In genomic region chr4:2335729-2336101, GRCh38 we compare ENCODE assay signal across 12 cellular contexts.
"Had no signal": no experiment of that assay in that cellular context is flagged by ENCODE, and none has a peak within 500 bp of the region (broad histone marks: within the 10 kb centered on the region; RNA-seq: fewer than 3 reads in every experiment).

No MANE protein-coding gene starts in this region.

- H3K4me1 Mint-ChIP-seq: endodermal cell, neural crest cell had no signal

- DNase-seq: activated CD4-positive, CD25-positive, alpha-beta regulatory T cell; activated gamma-delta T cell treated with Interleukin-2 at 50 U/mL for 16 hours; anterior cingulate cortex; cerebellar nuclear complex; endodermal cell; stimulated activated CD4-positive, alpha-beta T cell treated with anti-CD3 and anti-CD28 coated beads, Interleukin-12 subunit alpha, Interleukin-12 subunit beta, amount 100 ng/mL, for 4 hours; stimulated activated CD4-positive, alpha-beta T cell treated with anti-CD3 and anti-CD28 coated beads, Interleukin-2, amount 100 ng/mL, for 24 hours; thyroid gland had no signal

- H3K9me3 Mint-ChIP-seq: endodermal cell; neural crest cell; stimulated activated memory B cell treated with anti-CD40 and anti-IgM and Interleukin-4, amounts not matched to agents 10 μg/mL and 1 μg/mL and 100 μg/mL, for 72 hours; T-helper 1 cell treated with Interleukin-12 subunit alpha and Interleukin-12 subunit beta and Interleukin-4 antibody, amounts not matched to agents 30 μg/mL and 1 μg/mL, for 36 hours had no signal

- H3K27ac Mint-ChIP-seq: stimulated activated memory B cell treated with anti-CD40 and anti-IgM and Interleukin-4, amounts not matched to agents 10 μg/mL and 1 μg/mL and 100 μg/mL, for 72 hours; T-helper 1 cell treated with Interleukin-12 subunit alpha and Interleukin-12 subunit beta and Interleukin-4 antibody, amounts not matched to agents 30 μg/mL and 1 μg/mL, for 36 hours had no signal

- H3K4me3 Mint-ChIP-seq: endodermal cell; neural crest cell; stimulated activated memory B cell treated with anti-CD40 and anti-IgM and Interleukin-4, amounts not matched to agents 10 μg/mL and 1 μg/mL and 100 μg/mL, for 72 hours; T-helper 1 cell treated with Interleukin-12 subunit alpha and Interleukin-12 subunit beta and Interleukin-4 antibody, amounts not matched to agents 30 μg/mL and 1 μg/mL, for 36 hours had no signal

- ATAC-seq: pancreas; stimulated activated memory B cell treated with anti-CD40 and anti-IgM and Interleukin-4, amounts not matched to agents 10 μg/mL and 1 μg/mL and 100 μg/mL, for 72 hours had no signal
